8 cellular contexts compared by ENCODE assay signal in genomic region chr11:46242961-46243795, GRCh38. TPM values are rescaled to one million over a fixed set of nuclear protein-coding genes. Genes with fewer than 3 reads are reported as not detected.
DNase-seq lines count a peak whose midpoint lies in the region; ATAC-seq and TF ChIP-seq lines count a peak whose summit lies in the region.

No MANE protein-coding gene starts in this region.

- H3K4me3 ChIP-seq in AG04450 (ENCODE audit: low read depth, low read length) (peak overlapping the region; percentile 61), spleen (peak overlapping the region; percentile 38 to 74 (median 46))

- H3K4me1 ChIP-seq in spleen: peaks cover 16 to 39% (median 32%) of the 10 kb centered on the region in 6 donors

- TF ChIP-seq CTCF in AG04450 (IDR thresholded peaks at IDR 0.05; ENCODE audit: low read depth, low read length) (0 out of 2 replicates have a peak, but pooled peaks have one; percentile 3), spleen (IDR thresholded peaks at IDR 0.05 in 8 of 11, conservative IDR thresholded peaks at IDR 0.05 in 3 of 11) (peak in 4 of 11 experiments; percentile 9 to 22 (median 10))

- WGBS in spleen, 5 donors: 1 to 2% (median 2%) methylated on average over 39 to 46 of the region's 46 CpGs

- intact Hi-C loops in spleen (cut with DNase I; ENCODE audit: low total_unique reads): loop anchor here (5.0 kb wide), 1 partner anchor 64 kb away; no protein-coding TSS in a partner anchor

- POLR2A ChIA-PET in AG04450 (lab: Yijun Ruan, JAX): interaction anchor here (0.9 to 2.9 kb wide), 11 partner anchors 30 to 396 kb away, joined by 3 to 35 read pairs (median 4); partner anchors contain the start of genes CREB3L1 and CRY2

- H3K27me3 ChIP-seq in AG04450 (ENCODE audit: control insufficient read depth, insufficient read depth, low read length): no peaks in the 10 kb centered on the region
- H3K27me3 ChIP-seq in spleen (replicated peaks in 1 of 7): peaks cover 0 to 15% (median 6%) of the 10 kb centered on the region in 7 donors

- no peak for TF ChIP-seq POLR2A in spleen (IDR thresholded peaks at IDR 0.05)

- ATAC-seq in GM18909 (IDR thresholded peaks at IDR 0.05; ENCODE audit: poor library complexity, unreplicated experiment) (peak; percentile 83), HG03196 (IDR thresholded peaks at IDR 0.05; ENCODE audit: unreplicated experiment) (peak; percentile 71)

- H3K9me3 ChIP-seq in AG04450 (ENCODE audit: control insufficient read depth, insufficient read depth, low read length) (no peaks in the 10 kb centered on the region; the same call in 1 of the 2 replicates), spleen (no peaks in the 10 kb centered on the region)

- H3K36me3 ChIP-seq in spleen: no peaks in the 10 kb centered on the region

- DNase-seq in AG04450 (ENCODE audit: low read depth, low spot score) (peak; percentile 95), NCI-H2227 treated with DMSO at 0.1 percent for 48 hours (lab: John Stamatoyannopoulos, UW) (peak; percentile 87), islet precursor cell (peak; percentile 98), spleen (peak; percentile 95)
- peak; percentile 73 for DNase-seq in activated CD4-positive, CD25-positive, alpha-beta regulatory T cell treated with anti-CD3 and anti-CD28 coated beads, Interleukin-2, amount 50 U/mL, for 16 hours (ENCODE audit: low read depth, low spot score)
- peak; percentile 79 for DNase-seq in central memory CD4-positive, alpha-beta T cell

- CTCF ChIA-PET in AG04450 (lab: Charles Lee): interaction anchor here (0.6 to 7.8 kb wide), 11 partner anchors 10 to 278 kb away, joined by 3 to 190 read pairs (median 4); partner anchors contain the start of gene CREB3L1

- H3K27ac ChIP-seq in AG04450 (ENCODE audit: low read depth, low read length) (peak overlapping the region; percentile 99), spleen (peak overlapping the region in 7 of 8 donors; percentile 14 to 77 (median 67))

RNA-seq across cellular contexts. Expression of gene CREB3L1, which starts 34.3 kb away (rescaled TPM):
- polyA plus RNA-seq in AG04450 (2011; rRNA removed): 24.2 and 33.2 TPM in 2 replicates
- 57.6 and 90.1 TPM in 2 replicates for polyA minus RNA-seq in AG04450 (2011; rRNA and poly(A)+ RNA removed)
- 1 to 10 TPM; 2.0 to 8.9 (median 5.0) TPM for total RNA-seq in spleen
- 1 to 10 TPM in 2 of 3 donors, under 1 TPM in 1; 0.28 to 1.4 (median 1.1) TPM for polyA plus RNA-seq in spleen

Comparison
In these comparisons a context has a peak if more than half of its experiments do, and no peak if none do; other contexts are left out.
1. Peak in every context shown above with its lines: DNase-seq, ATAC-seq, H3K4me3 ChIP-seq and H3K27ac ChIP-seq.
2. RNA of gene CREB3L1, which starts 34.3 kb away (polyA plus RNA-seq): 24.2 to 33.2 TPM in AG04450; 0.28 to 1.4 TPM in spleen; every median in the first group is over 10 times any median in the second.